Comparison of ENCODE assay signal across 8 cellular contexts in the genomic region with DNA sequence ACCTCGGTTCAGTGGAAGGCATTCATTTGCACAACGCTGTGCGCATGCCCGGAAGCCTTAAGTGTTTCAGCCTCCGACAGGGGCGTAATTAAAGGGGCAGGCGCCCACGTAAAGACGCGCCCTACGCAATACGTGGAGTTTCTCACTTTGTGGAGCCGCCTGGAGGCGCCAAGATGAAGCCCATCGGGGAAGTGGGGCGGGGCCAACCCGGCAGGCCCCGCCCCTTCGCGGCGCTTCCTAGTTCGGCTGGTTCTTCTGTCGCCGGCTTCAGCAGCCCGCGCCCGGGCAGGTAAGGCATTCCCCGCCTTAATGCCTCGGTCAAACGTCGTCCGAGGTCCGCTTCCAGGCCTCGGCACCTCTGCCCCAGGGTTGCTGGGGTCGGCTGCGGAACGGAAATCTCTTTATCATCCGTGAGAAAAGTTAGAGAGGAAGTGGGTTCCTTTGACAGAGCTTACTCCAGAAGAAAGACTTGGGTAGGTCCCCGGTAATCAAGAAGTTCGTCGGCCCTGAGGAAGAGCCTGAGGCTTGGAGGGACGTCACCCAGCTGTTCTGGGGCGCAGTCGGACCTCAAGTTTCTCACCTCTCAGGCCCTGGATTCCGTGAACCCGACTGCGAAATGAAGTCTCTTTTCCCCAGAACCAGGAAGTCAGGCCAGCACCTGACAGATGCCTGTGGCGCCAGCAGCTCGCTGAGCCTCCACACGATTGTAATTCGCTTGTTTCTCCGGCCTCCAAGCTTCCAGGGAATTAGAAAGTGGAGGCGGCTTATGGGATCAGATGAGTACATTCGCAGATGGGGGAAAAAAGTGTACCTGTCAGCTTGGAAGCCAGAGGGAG. TPM values are rescaled to one million over a fixed set of nuclear protein-coding genes. Genes with fewer than 3 reads are reported as not detected.
DNase-seq lines count a peak whose midpoint lies in the region; ATAC-seq lines count a peak whose summit lies in the region.

Gene IRAK4, plus strand, starts transcription at position 224 of the 836 bp plus-strand sequence. CDS start 9,161 bp downstream, outside the sequence.
A gene with protein sequence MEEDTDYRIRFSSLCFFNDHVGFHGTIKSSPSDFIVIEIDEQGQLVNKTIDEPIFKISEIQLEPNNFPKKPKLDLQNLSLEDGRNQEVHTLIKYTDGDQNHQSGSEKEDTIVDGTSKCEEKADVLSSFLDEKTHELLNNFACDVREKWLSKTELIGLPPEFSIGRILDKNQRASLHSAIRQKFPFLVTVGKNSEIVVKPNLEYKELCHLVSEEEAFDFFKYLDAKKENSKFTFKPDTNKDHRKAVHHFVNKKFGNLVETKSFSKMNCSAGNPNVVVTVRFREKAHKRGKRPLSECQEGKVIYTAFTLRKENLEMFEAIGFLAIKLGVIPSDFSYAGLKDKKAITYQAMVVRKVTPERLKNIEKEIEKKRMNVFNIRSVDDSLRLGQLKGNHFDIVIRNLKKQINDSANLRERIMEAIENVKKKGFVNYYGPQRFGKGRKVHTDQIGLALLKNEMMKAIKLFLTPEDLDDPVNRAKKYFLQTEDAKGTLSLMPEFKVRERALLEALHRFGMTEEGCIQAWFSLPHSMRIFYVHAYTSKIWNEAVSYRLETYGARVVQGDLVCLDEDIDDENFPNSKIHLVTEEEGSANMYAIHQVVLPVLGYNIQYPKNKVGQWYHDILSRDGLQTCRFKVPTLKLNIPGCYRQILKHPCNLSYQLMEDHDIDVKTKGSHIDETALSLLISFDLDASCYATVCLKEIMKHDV (minus strand): TSS at position 63 of the 836 bp plus-strand sequence. CDS start 3,545 bp downstream, outside the sequence.

- DNase-seq in AG20443 (ENCODE audit: low spot score) (peak; percentile 98), NCI-H460 (ENCODE audit: extremely low read depth, low read depth) (peak; percentile 97), cerebellar nuclear complex (lab: John Stamatoyannopoulos, UW) (peak; percentile 56 to 87), islet precursor cell (peak; percentile 99)
- DNase-seq in activated CD4-positive, CD25-positive, alpha-beta regulatory T cell treated with anti-CD3 and anti-CD28 coated beads, Interleukin-2, amount 50 U/mL, for 72 hours, result peak; percentile 90
- peak; percentile 89 to 92 for DNase-seq in stimulated activated CD4-positive, alpha-beta T cell treated with anti-CD3 and anti-CD28 coated beads, Interleukin-15, amount 100 ng/mL, for 1 hour (ENCODE audit: low read depth in 1 of 2, low spot score in 1 of 2)

- peak; percentile 96 for ATAC-seq in GM19035 (IDR thresholded peaks at IDR 0.05; ENCODE audit: unreplicated experiment)
- peak; percentile 97 for ATAC-seq in HG03354 (IDR thresholded peaks at IDR 0.05; ENCODE audit: poor library complexity, severe bottlenecking, unreplicated experiment)

RNA-seq across cellular contexts. Expression of gene IRAK4, which starts in this region (rescaled TPM):
- total RNA-seq in NCI-H460 (2014; rRNA removed; shearing (Covaris generic)), result 8.9 and 9.9 TPM in 2 replicates
- polyA plus RNA-seq in NCI-H460 (2014; cell fraction: nucleus; rRNA removed), result 7.9 and 13.9 TPM in 2 replicates

RNA-seq across cellular contexts. Expression of the second gene that starts in this region (rescaled TPM):
- 16.5 and 23.4 TPM in 2 replicates for total RNA-seq in NCI-H460 (2014; rRNA removed; shearing (Covaris generic))
- 9.7 and 15.3 TPM in 2 replicates for polyA plus RNA-seq in NCI-H460 (2014; cell fraction: nucleus; rRNA removed)

Comparison
In these comparisons a context has a peak if more than half of its experiments do, and no peak if none do; other contexts are left out.
1. Peak in every context shown above with its lines: DNase-seq and ATAC-seq.